9 cellular contexts compared by ENCODE assay signal in genomic region chr3:152328841-152329240, GRCh38.
DNase-seq lines count a peak whose midpoint lies in the region; ATAC-seq, FAIRE-seq and TF ChIP-seq lines count a peak whose summit lies in the region.
"Had no signal": no experiment of that assay in that cellular context is flagged by ENCODE, and none has a peak within 500 bp of the region (broad histone marks: within the 10 kb centered on the region; RNA-seq: fewer than 3 reads in every experiment).

No MANE protein-coding gene starts in this region.

- no peaks in the 10 kb centered on the region for H3K36me3 ChIP-seq in kidney (ENCODE audit: control insufficient read depth in 1 of 2, insufficient read depth in 2 of 2, low read length in 2 of 2)
- no peaks in the 10 kb centered on the region for H3K36me3 ChIP-seq in upper lobe of right lung

- intact Hi-C loops in kidney (cut with DNase I): no loop called here
- intact Hi-C loops in upper lobe of right lung (cut with DNase I): no loop called here

- H3K4me1 Mint-ChIP-seq in activated T-cell treated with anti-CD3 and anti-CD28 coated beads, Interleukin-2, amount 50 U/mL, for 72 hours (ENCODE audit: low read depth): peaks cover 91% of the 10 kb centered on the region
- H3K4me1 Mint-ChIP-seq in T-helper 2 cell treated with Interferon-gamma antibody and Interleukin-4, amounts not matched to agents 5 μg/mL and 100 μg/mL, for 36 hours (ENCODE audit: low read depth): peaks cover 60% of the 10 kb centered on the region

- peaks cover 4 to 5% of the 10 kb centered on the region in 2 donors for H3K4me1 ChIP-seq in kidney (ENCODE audit: control insufficient read depth in 1 of 2, insufficient read depth in 1 of 2, low read depth in 1 of 2, low read length in 2 of 2)
- H3K4me1 ChIP-seq in upper lobe of right lung: peaks cover 66% of the 10 kb centered on the region

- H3K9ac ChIP-seq in kidney (ENCODE audit: low read length in 2 of 2): no peak overlapping the region

- H3K4me3 ChIP-seq in kidney (ENCODE audit: low read length in 2 of 2) (no peak overlapping the region), upper lobe of right lung (no peak overlapping the region)

- no peaks in the 10 kb centered on the region for H3K27me3 ChIP-seq in upper lobe of right lung

- no peaks in the 10 kb centered on the region for H3K27me3 Mint-ChIP-seq in activated T-cell treated with anti-CD3 and anti-CD28 coated beads, Interleukin-2, amount 50 U/mL, for 72 hours (ENCODE audit: low read depth)
- H3K27me3 Mint-ChIP-seq in T-helper 2 cell treated with Interferon-gamma antibody and Interleukin-4, amounts not matched to agents 5 μg/mL and 100 μg/mL, for 36 hours (ENCODE audit: low read depth): no peaks in the 10 kb centered on the region

- peak overlapping the region; percentile 26 to 37 for H3K4me3 Mint-ChIP-seq in activated T-cell treated with anti-CD3 and anti-CD28 coated beads, Interleukin-2, amount 50 U/mL, for 72 hours
- no peak overlapping the region for H3K4me3 Mint-ChIP-seq in T-helper 2 cell treated with Interferon-gamma antibody and Interleukin-4, amounts not matched to agents 5 μg/mL and 100 μg/mL, for 36 hours

- H3K27ac Mint-ChIP-seq in activated T-cell treated with anti-CD3 and anti-CD28 coated beads, Interleukin-2, amount 50 U/mL, for 72 hours: peak overlapping the region; percentile 84
- no peak overlapping the region for H3K27ac Mint-ChIP-seq in T-helper 2 cell treated with Interferon-gamma antibody and Interleukin-4, amounts not matched to agents 5 μg/mL and 100 μg/mL, for 36 hours

- H3K27ac ChIP-seq in kidney (ENCODE audit: low read depth in 2 of 2, low read length in 2 of 2): no peak overlapping the region
- peak overlapping the region; percentile 52 for H3K27ac ChIP-seq in upper lobe of right lung

- DNase-seq in activated T-cell treated with anti-CD3 and anti-CD28 coated beads, Interleukin-2, amount 50 U/mL, for 72 hours: no peak
- no peak for DNase-seq in activated T-cell treated with anti-CD3 and anti-CD28 coated beads for 4 hours
- peak; percentile 82 for DNase-seq in amniotic epithelial cell (ENCODE audit: low read depth)
- no peak for DNase-seq in kidney
- DNase-seq in upper lobe of right lung: no peak
- DNase-seq in foreskin melanocyte: no peak
- no peak for DNase-seq in T-helper 2 cell treated with Interferon-gamma antibody and Interleukin-4, amounts not matched to agents 5 μg/mL and 100 μg/mL, for 36 hours (ENCODE audit: low spot score)
- DNase-seq in DMS 273 (lab: John Stamatoyannopoulos, UW; ENCODE audit: unreplicated experiment): no peak
- DNase-seq: NCI-H2227 treated with DMSO at 0.1 percent for 48 hours had no signal

- ATAC-seq in activated T-cell treated with anti-CD3 and anti-CD28 coated beads, Interleukin-2, amount 50 U/mL, for 72 hours (replicated peaks in 1 of 2): no peak
- peak; percentile 65 for ATAC-seq in upper lobe of right lung

- H3K9me3 ChIP-seq in kidney (ENCODE audit: control insufficient read depth in 1 of 2, low read length in 2 of 2) (no peaks in the 10 kb centered on the region), upper lobe of right lung (no peaks in the 10 kb centered on the region)

- TF ChIP-seq CTCF in kidney (IDR thresholded peaks at IDR 0.05; ENCODE audit: borderline replicate concordance, extremely low read depth, insufficient read depth) (no peak), upper lobe of right lung (IDR thresholded peaks at IDR 0.05) (no peak)

- H3K9me3 Mint-ChIP-seq in activated T-cell treated with anti-CD3 and anti-CD28 coated beads, Interleukin-2, amount 50 U/mL, for 72 hours: peaks cover 0 to 2% of the 10 kb centered on the region in 2 donors
- no peaks in the 10 kb centered on the region for H3K9me3 Mint-ChIP-seq in T-helper 2 cell treated with Interferon-gamma antibody and Interleukin-4, amounts not matched to agents 5 μg/mL and 100 μg/mL, for 36 hours

- H3K36me3 Mint-ChIP-seq in activated T-cell treated with anti-CD3 and anti-CD28 coated beads, Interleukin-2, amount 50 U/mL, for 72 hours (ENCODE audit: insufficient read depth in 2 of 2): peaks cover 9 to 27% of the 10 kb centered on the region in 2 donors
- H3K36me3 Mint-ChIP-seq in T-helper 2 cell treated with Interferon-gamma antibody and Interleukin-4, amounts not matched to agents 5 μg/mL and 100 μg/mL, for 36 hours (ENCODE audit: low read depth): peaks cover 59% of the 10 kb centered on the region

- FAIRE-seq in kidney (lab: Jason Lieb, UNC): peak; percentile 82
